7 cellular contexts compared by ENCODE assay signal in the genomic region with DNA sequence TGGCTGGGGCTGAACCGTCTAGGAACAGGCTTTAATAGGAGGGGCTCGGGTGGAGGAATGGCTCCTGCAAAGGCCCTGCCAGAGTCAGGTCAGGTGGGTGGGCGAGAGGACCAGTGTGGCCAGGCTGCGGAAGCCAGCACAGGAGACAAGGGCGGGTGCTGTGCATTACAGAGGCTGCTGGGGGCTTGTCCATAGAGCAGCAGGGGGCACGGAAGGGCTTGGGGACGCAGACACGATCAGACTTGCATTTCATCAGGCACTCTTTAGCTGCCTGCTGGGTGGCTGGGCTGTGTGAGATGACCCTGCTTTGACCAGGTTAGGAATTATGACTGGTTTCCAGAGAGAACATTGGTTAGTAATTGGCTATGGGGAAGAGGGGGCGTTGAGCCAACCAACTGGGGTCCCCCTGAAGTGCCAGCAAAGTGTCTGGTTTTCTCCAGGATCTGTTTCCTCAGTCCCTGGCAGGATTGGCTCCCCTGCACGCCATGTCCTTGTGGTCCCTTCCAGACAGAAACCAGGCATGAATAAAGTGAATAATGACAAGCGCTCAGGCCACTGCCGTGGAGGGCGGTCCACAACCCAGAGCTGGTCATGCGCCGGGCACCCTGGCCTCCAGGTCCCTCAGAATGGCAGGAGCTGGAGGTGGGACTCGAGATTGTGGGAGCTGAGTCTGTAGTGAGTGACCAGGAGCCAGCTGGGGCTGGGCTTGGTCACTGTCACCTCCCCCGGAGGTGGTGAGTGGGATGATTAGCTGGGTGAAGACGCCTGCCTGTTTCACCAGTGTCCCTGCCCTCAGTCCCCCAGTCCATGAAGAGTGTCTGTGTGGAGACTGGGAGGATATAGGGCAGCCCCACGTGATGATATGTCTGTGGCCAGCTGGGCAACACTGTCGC. TPM values are rescaled to one million over a fixed set of nuclear protein-coding genes. Genes with fewer than 3 reads are reported as not detected.
A peak's percentile ranks its signal among the peaks of the same experiment; 100 is the strongest.
DNase-seq lines count a peak whose midpoint lies in the region; ATAC-seq and TF ChIP-seq lines count a peak whose summit lies in the region.
"Not testable (repeated sequence)": the region's sequence is repeated elsewhere in the genome, so short reads cannot be mapped to it uniquely, and the experiment has no call there.

No MANE protein-coding gene starts in this region.

- not testable (repeated sequence) for H3K36me3 ChIP-seq in mucosa of descending colon (ENCODE audit: low read depth)

- TF ChIP-seq CTCF in NB4 (IDR thresholded peaks at IDR 0.05; ENCODE audit: low read depth, low read length); activated CD8-positive, alpha-beta T cell treated with anti-CD3 and anti-CD28 coated beads for 36 hours (IDR thresholded peaks at IDR 0.05); mucosa of descending colon (IDR thresholded peaks at IDR 0.05): not testable (repeated sequence)

- peak overlapping the region; percentile 79 for H3K27ac Mint-ChIP-seq in activated CD8-positive, alpha-beta T cell treated with anti-CD3 and anti-CD28 coated beads for 36 hours
- peak overlapping the region; percentile 82 for H3K27ac Mint-ChIP-seq in central memory CD8-positive, alpha-beta T cell (ENCODE audit: low read depth)

- H3K27me3 Mint-ChIP-seq in activated CD8-positive, alpha-beta T cell treated with anti-CD3 and anti-CD28 coated beads for 36 hours; central memory CD8-positive, alpha-beta T cell: not testable (repeated sequence)

- H3K4me3 ChIP-seq in NB4 (ENCODE audit: low read depth, low read length) (peak overlapping the region; percentile 70), mucosa of descending colon (peak overlapping the region; percentile 49), skin epidermis (peak overlapping the region; percentile 63 to 94 (median 85))

- H3K27ac ChIP-seq in skin epidermis, result peak overlapping the region in 20 of 21 experiments; percentile 54 to 94 (median 88)

- TF ChIP-seq POLR2A in NB4 (IDR thresholded peaks at IDR 0.05; ENCODE audit: extremely low read depth, insufficient read length), result not testable (repeated sequence)

- H3K4me1 Mint-ChIP-seq in activated CD8-positive, alpha-beta T cell treated with anti-CD3 and anti-CD28 coated beads for 36 hours (ENCODE audit: low read depth), result peaks cover 51% of the 10 kb centered on the region
- peaks cover 48% of the 10 kb centered on the region for H3K4me1 Mint-ChIP-seq in central memory CD8-positive, alpha-beta T cell

- not testable (repeated sequence) for H3K9me3 ChIP-seq in mucosa of descending colon

- intact Hi-C loops in activated CD8-positive, alpha-beta T cell treated with anti-CD3 and anti-CD28 coated beads for 36 hours (cut with micrococcal nuclease); cardiac septum (cut with DNase I); mucosa of descending colon (cut with DNase I, micrococcal nuclease): not testable (repeated sequence)

- POLR2A ChIA-PET in activated CD8-positive, alpha-beta T cell treated with anti-CD3 and anti-CD28 coated beads for 36 hours (lab: Charles Lee), result interaction anchor here (0.7 kb wide), 1 partner anchor 108 kb away, joined by 3 read pairs; no protein-coding TSS in a partner anchor

- H3K9me3 Mint-ChIP-seq in activated CD8-positive, alpha-beta T cell treated with anti-CD3 and anti-CD28 coated beads for 36 hours; central memory CD8-positive, alpha-beta T cell: not testable (repeated sequence)

- peak overlapping the region; percentile 90 for H3K4me3 Mint-ChIP-seq in activated CD8-positive, alpha-beta T cell treated with anti-CD3 and anti-CD28 coated beads for 36 hours
- H3K4me3 Mint-ChIP-seq in central memory CD8-positive, alpha-beta T cell, result peak overlapping the region; percentile 92

- peak; percentile 6 for ATAC-seq in GM19452 (IDR thresholded peaks at IDR 0.05; ENCODE audit: unreplicated experiment)
- ATAC-seq in activated CD8-positive, alpha-beta T cell treated with anti-CD3 and anti-CD28 coated beads for 36 hours, result not testable (repeated sequence)
- ATAC-seq in central memory CD8-positive, alpha-beta T cell (replicated peaks; ENCODE audit: extremely low read depth, poor library complexity, severe bottlenecking), result peak; percentile 7
- ATAC-seq in mucosa of descending colon, result peak; percentile 19

- DNase-seq in NB4 (ENCODE audit: low read depth), result peak; percentile 37
- peak; percentile 31 for DNase-seq in activated CD8-positive, alpha-beta T cell treated with anti-CD3 and anti-CD28 coated beads for 36 hours
- peak in 1 of 2 donors; percentile 12 for DNase-seq in central memory CD8-positive, alpha-beta T cell (ENCODE audit: low spot score in 2 of 2)
- peak; percentile 71 for DNase-seq in cardiac septum (ENCODE audit: low spot score)
- peak in 1 of 3 donors; percentile 39 for DNase-seq in mucosa of descending colon

- H3K4me1 ChIP-seq in mucosa of descending colon (ENCODE audit: low read depth), result not testable (repeated sequence)

- CTCF ChIA-PET in activated CD8-positive, alpha-beta T cell treated with anti-CD3 and anti-CD28 coated beads for 36 hours (lab: Charles Lee), result interaction anchor here (1.4 to 2.4 kb wide), 2 partner anchors 63 to 135 kb away, joined by 3 to 5 read pairs; no protein-coding TSS in a partner anchor

- not testable (repeated sequence) for H3K36me3 Mint-ChIP-seq in activated CD8-positive, alpha-beta T cell treated with anti-CD3 and anti-CD28 coated beads for 36 hours (ENCODE audit: low read depth); central memory CD8-positive, alpha-beta T cell (ENCODE audit: insufficient read depth)

RNA-seq across cellular contexts. Expression of a gene that starts 1.0 kb away (rescaled TPM):
- total RNA-seq in activated CD8-positive, alpha-beta T cell treated with anti-CD3 and anti-CD28 coated beads for 36 hours, result 10 to 100 TPM; 30.7 to 32.0 TPM
- total RNA-seq in cardiac septum, result 45.5 TPM
- 10 to 100 TPM; 24.8 to 33.9 (median 27.5) TPM for total RNA-seq in mucosa of descending colon

RNA-seq across cellular contexts. Expression of a gene that starts 52.8 kb away (rescaled TPM):
- 1 to 10 TPM; 2.8 to 3.7 TPM for total RNA-seq in activated CD8-positive, alpha-beta T cell treated with anti-CD3 and anti-CD28 coated beads for 36 hours
- total RNA-seq in cardiac septum (1.0 TPM), mucosa of descending colon (1 to 10 TPM; 1.6 to 3.5 (median 2.5) TPM)
